8 cellular contexts compared by ENCODE assay signal in the genomic region with DNA sequence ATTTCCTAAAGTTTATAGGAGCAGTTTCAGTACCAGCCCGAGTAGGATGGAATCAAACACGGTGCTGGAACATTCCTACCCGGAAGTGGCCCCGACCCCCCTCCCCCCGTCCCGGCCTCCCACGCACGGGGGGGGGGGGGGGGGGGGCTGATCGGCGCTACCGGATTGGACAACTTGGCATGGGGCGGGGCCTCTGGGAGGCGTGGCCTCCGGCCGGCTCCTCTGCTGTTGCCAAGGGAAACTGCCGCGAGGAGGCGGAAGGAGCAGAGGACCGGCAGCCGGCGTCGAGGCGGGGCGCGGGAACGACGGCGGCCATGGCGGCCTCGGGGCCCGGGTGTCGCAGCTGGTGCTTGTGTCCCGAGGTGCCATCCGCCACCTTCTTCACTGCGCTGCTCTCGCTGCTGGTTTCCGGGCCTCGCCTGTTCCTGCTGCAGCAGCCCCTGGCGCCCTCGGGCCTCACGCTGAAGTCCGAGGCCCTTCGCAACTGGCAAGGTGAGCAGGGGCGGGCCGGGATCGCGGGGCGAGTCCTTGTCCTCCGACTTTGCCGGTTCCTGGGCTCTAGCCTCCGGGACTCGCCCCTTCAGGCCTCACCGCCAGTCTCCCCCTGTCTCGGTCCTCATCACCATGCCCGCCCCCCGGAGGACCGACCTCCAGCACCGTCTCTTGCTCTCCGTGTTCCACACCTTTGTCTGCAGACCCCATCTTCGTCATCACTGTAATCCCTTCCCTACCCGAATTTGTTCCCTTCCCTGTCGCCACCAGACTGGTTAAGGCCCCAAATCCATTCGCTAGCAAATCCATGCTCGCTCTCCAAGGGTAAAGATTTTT. TPM values are rescaled to one million over a fixed set of nuclear protein-coding genes. Genes with fewer than 3 reads are reported as not detected.
DNase-seq lines count a peak whose midpoint lies in the region; ATAC-seq, FAIRE-seq and TF ChIP-seq lines count a peak whose summit lies in the region.

A gene (plus strand): TSS at position 266 of the 828 bp plus-strand sequence. CDS start 49 bp downstream, at position 315.

- no TSS peak for BruUV-seq in mammary epithelial cell (replicated peaks; lab: Mats Ljungman, UMichigan)

- CTCF ChIA-PET in AG04449 (lab: Yijun Ruan, JAX) (interaction anchor here (1.1 to 1.3 kb wide), 3 partner anchors 12 to 159 kb away, joined by 3 to 5 read pairs (median 4); no protein-coding TSS in a partner anchor), mammary epithelial cell (lab: Charles Lee; ENCODE audit: low non-redundant PET) (no interaction called here)

- peak within 1 kb of the TSS; percentile 94 for H3K4me3 ChIP-seq in AG04449 (ENCODE audit: low read depth, low read length)
- peak within 1 kb of the TSS; percentile 97 for H3K4me3 ChIP-seq in WI38 (ENCODE audit: low read depth, low read length)
- peak within 1 kb of the TSS; percentile 75 to 100 (median 76) for H3K4me3 ChIP-seq in mammary epithelial cell (replicated peaks in 1 of 3; ENCODE audit: insufficient read depth in 1 of 3, low read depth in 2 of 3, low read length in 3 of 3)
- peak within 1 kb of the TSS; percentile 84 for H3K4me3 ChIP-seq in iPS-20b (ENCODE audit: low read length)
- H3K4me3 ChIP-seq in small intestine (ENCODE audit: low read depth in 1 of 2, low read length in 2 of 2): peak within 1 kb of the TSS; percentile 60 to 72

- POLR2A ChIA-PET in AG04449 (lab: Yijun Ruan, JAX): no interaction called here

- H4K20me1 ChIP-seq in mammary epithelial cell (ENCODE audit: insufficient read depth, low read length): no peaks in the 10 kb centered on the region

- TF ChIP-seq CTCF in AG04449 (IDR thresholded peaks at IDR 0.05; ENCODE audit: insufficient read depth, low read length, missing control alignments): peak; percentile 41
- TF ChIP-seq CTCF in WI38 (IDR thresholded peaks at IDR 0.05; ENCODE audit: low read depth, low read length): no peak
- TF ChIP-seq CTCF in mammary epithelial cell (conservative IDR thresholded peaks at IDR 0.05 in 1 of 2, IDR thresholded peaks at IDR 0.05 in 1 of 2; ENCODE audit: extremely low read depth in 1 of 2, insufficient read depth in 1 of 2, low read depth in 1 of 2, low read length in 2 of 2): peak in 1 of 2 donors; percentile 28

- dilution Hi-C loops in mammary epithelial cell (cut with HindIII; ENCODE audit: low sequenced_read_pairs): loop anchor here (5.0 kb wide), 1 partner anchor 83 kb away; no protein-coding TSS in a partner anchor

- no peak for FAIRE-seq in small intestine (lab: Jason Lieb, UNC)

- peak within 1 kb of the TSS; percentile 93 for H2AFZ ChIP-seq in mammary epithelial cell (ENCODE audit: low read depth, low read length)

- DNase-seq in AG04449 (ENCODE audit: low read depth, low spot score) (no peak), NCI-H2227 treated with DMSO at 0.1 percent for 48 hours (lab: John Stamatoyannopoulos, UW) (peak; percentile 95), mammary epithelial cell (peak; percentile 90), small intestine (peak; percentile 95)

- H3K27ac ChIP-seq in mammary epithelial cell (ENCODE audit: insufficient read depth, low read depth, low read length) (peak within 1 kb of the TSS; percentile 63), iPS-20b (ENCODE audit: low read length) (peak within 1 kb of the TSS; percentile 90), small intestine (ENCODE audit: low read depth in 1 of 2, low read length in 1 of 2) (peak within 1 kb of the TSS; percentile 76 to 95)

- H3K9ac ChIP-seq in mammary epithelial cell (ENCODE audit: insufficient read depth, low read length): peak within 1 kb of the TSS; percentile 92
- peak within 1 kb of the TSS; percentile 94 for H3K9ac ChIP-seq in iPS-20b (ENCODE audit: low read depth, low read length)

- in situ Hi-C loops in mammary epithelial cell (cut with MboI; ENCODE audit: low sequenced_read_pairs in 2 of 2): no loop called here

- H3K27me3 ChIP-seq in mammary epithelial cell (ENCODE audit: insufficient read depth, low read length): no peaks in the 10 kb centered on the region
- H3K27me3 ChIP-seq in iPS-20b (ENCODE audit: insufficient read depth, low read length): peaks cover 12% of the 10 kb centered on the region; the same call in 1 of the 2 replicates
- no peaks in the 10 kb centered on the region for H3K27me3 ChIP-seq in small intestine (ENCODE audit: control insufficient read depth in 2 of 2, insufficient read depth in 2 of 2, low read length in 2 of 2)

- H3K79me2 ChIP-seq in mammary epithelial cell (ENCODE audit: insufficient read depth, low read length): peaks cover 35% of the 10 kb centered on the region

- peak within 1 kb of the TSS; percentile 88 for H3K4me2 ChIP-seq in mammary epithelial cell (ENCODE audit: insufficient read depth, low read depth, low read length)

- ATAC-seq in GM18909 (IDR thresholded peaks at IDR 0.05; ENCODE audit: poor library complexity, unreplicated experiment): peak; percentile 92
- peak; percentile 96 for ATAC-seq in HG03175 (IDR thresholded peaks at IDR 0.05; ENCODE audit: unreplicated experiment)

- H3K9me3 ChIP-seq in mammary epithelial cell (replicated peaks; ENCODE audit: insufficient read depth, low read length) (no peaks in the 10 kb centered on the region), iPS-20b (ENCODE audit: insufficient read depth, low read depth, low read length) (no peaks in the 10 kb centered on the region), small intestine (ENCODE audit: control insufficient read depth, low read depth) (no peaks in the 10 kb centered on the region)

- H3K4me1 ChIP-seq in mammary epithelial cell (ENCODE audit: insufficient read depth, low read length): peaks cover 18% of the 10 kb centered on the region
- peaks cover 21% of the 10 kb centered on the region for H3K4me1 ChIP-seq in iPS-20b (ENCODE audit: insufficient read depth, low read length)
- peaks cover 5 to 9% of the 10 kb centered on the region in 2 donors for H3K4me1 ChIP-seq in small intestine (ENCODE audit: control insufficient read depth in 2 of 2, insufficient read depth in 1 of 2, low read depth in 1 of 2, low read length in 1 of 2)

- H3K36me3 ChIP-seq in mammary epithelial cell (ENCODE audit: insufficient read depth, low read length) (peaks cover 13% of the 10 kb centered on the region), iPS-20b (ENCODE audit: insufficient read depth, low read depth, low read length) (peaks cover 37% of the 10 kb centered on the region), small intestine (ENCODE audit: control insufficient read depth in 2 of 2, insufficient read depth in 2 of 2, low read length in 2 of 2) (peaks cover 0 to 4% of the 10 kb centered on the region in 2 donors)

- 1% methylated on average over 14 of the region's 64 CpGs for WGBS in mammary epithelial cell (ENCODE audit: low coverage, missing lambda C conversion rate)
- 0 to 1% (median 0%) methylated on average over 38 to 64 of the region's 64 CpGs for WGBS in small intestine, 3 donors

- intact Hi-C loops in mammary epithelial cell (cut with micrococcal nuclease): loop anchor here (1.0 to 5.0 kb wide), 3 partner anchors 36 to 423 kb away; a partner anchor contains a TSS

RNA-seq across cellular contexts. Expression of the gene that starts here (rescaled TPM):
- 10 to 100 TPM; 51.9 to 52.0 TPM for total RNA-seq in mammary epithelial cell
- polyA plus RNA-seq in mammary epithelial cell (50.8 TPM), small intestine (10 to 100 TPM; 56.6 to 67.0 (median 59.4) TPM)
- 39.9 TPM for polyA minus RNA-seq in mammary epithelial cell
